In genomic region chr2:64988420-64989125, GRCh38 we compare ENCODE assay signal across 8 cellular contexts. TPM values are rescaled to one million over a fixed set of nuclear protein-coding genes. Genes with fewer than 3 reads are reported as not detected.
DNase-seq lines count a peak whose midpoint lies in the region; ATAC-seq and TF ChIP-seq lines count a peak whose summit lies in the region.

No MANE protein-coding gene starts in this region.

- peak overlapping the region; percentile 28 for H3K27ac Mint-ChIP-seq in Caco-2 (ENCODE audit: unreplicated experiment)
- H3K27ac Mint-ChIP-seq in activated T-helper 1 cell treated with anti-CD3 and anti-CD28 coated beads, Interleukin-12 subunit alpha, Interleukin-12 subunit beta, Interleukin-2, Interleukin-4 antibody, amounts not matched to agents 30 ng/mL and 10 ng/mL and 1 ng/mL, durations not matched to agents 14 hours and 24 hours and 36 hours: peak overlapping the region; percentile 92

- no peaks in the 10 kb centered on the region for H3K9me2 ChIP-seq in PC-9 (ENCODE audit: insufficient read depth)
- H3K9me2 ChIP-seq in neural cell (ENCODE audit: insufficient read depth, low read length): no peaks in the 10 kb centered on the region

- H3K27me3 ChIP-seq in Caco-2 (replicated peaks; ENCODE audit: control insufficient read depth, insufficient read depth, low read length) (no peaks in the 10 kb centered on the region), PC-9 (ENCODE audit: insufficient read depth, low read depth) (no peaks in the 10 kb centered on the region), neural cell (ENCODE audit: insufficient read depth, low read depth, low read length) (no peaks in the 10 kb centered on the region)

- H3F3A ChIP-seq in PC-9 (ENCODE audit: insufficient read depth, low read depth) (peaks cover 22% of the 10 kb centered on the region; the same call in 1 of the 2 replicates), neural cell (ENCODE audit: insufficient read depth, low read length, poor library complexity, severe bottlenecking) (no peaks in the 10 kb centered on the region)

- H3K27me3 Mint-ChIP-seq in Caco-2 (ENCODE audit: insufficient read depth, unreplicated experiment): peaks cover 2% of the 10 kb centered on the region
- H3K27me3 Mint-ChIP-seq in activated T-helper 1 cell treated with anti-CD3 and anti-CD28 coated beads, Interleukin-12 subunit alpha, Interleukin-12 subunit beta, Interleukin-2, Interleukin-4 antibody, amounts not matched to agents 30 ng/mL and 10 ng/mL and 1 ng/mL, durations not matched to agents 14 hours and 24 hours and 36 hours (ENCODE audit: insufficient read depth): peaks cover 11% of the 10 kb centered on the region

- H4K20me1 ChIP-seq in PC-9 (ENCODE audit: insufficient read depth): peaks cover 10% of the 10 kb centered on the region; the same call in 1 of the 2 replicates
- no peaks in the 10 kb centered on the region for H4K20me1 ChIP-seq in neural cell (ENCODE audit: insufficient read depth)

- BruUV-seq in Caco-2 (replicated peaks; lab: Mats Ljungman, UMichigan): TSS peak; percentile 47
- TSS peak; percentile 39 for BruUV-seq in PC-9 (replicated peaks; lab: Mats Ljungman, UMichigan)

- peak; percentile 41 for ATAC-seq in GM19452 (IDR thresholded peaks at IDR 0.05; ENCODE audit: unreplicated experiment)

- peak overlapping the region; percentile 99 for H2AFZ ChIP-seq in PC-9
- H2AFZ ChIP-seq in neural cell (ENCODE audit: low read depth, low read length): peak overlapping the region; percentile 93

- peak overlapping the region; percentile 92 for H3K4me3 Mint-ChIP-seq in Caco-2 (ENCODE audit: unreplicated experiment)
- peak overlapping the region; percentile 88 for H3K4me3 Mint-ChIP-seq in activated T-helper 1 cell treated with anti-CD3 and anti-CD28 coated beads, Interleukin-12 subunit alpha, Interleukin-12 subunit beta, Interleukin-2, Interleukin-4 antibody, amounts not matched to agents 30 ng/mL and 10 ng/mL and 1 ng/mL, durations not matched to agents 14 hours and 24 hours and 36 hours

- no peaks in the 10 kb centered on the region for H3K79me2 ChIP-seq in PC-9 (ENCODE audit: low read depth)
- peaks cover 20% of the 10 kb centered on the region for H3K79me2 ChIP-seq in neural cell (replicated peaks; ENCODE audit: insufficient read depth, low read length)

- peaks cover 5% of the 10 kb centered on the region for H3K36me3 Mint-ChIP-seq in Caco-2 (ENCODE audit: insufficient read depth, unreplicated experiment)
- H3K36me3 Mint-ChIP-seq in activated T-helper 1 cell treated with anti-CD3 and anti-CD28 coated beads, Interleukin-12 subunit alpha, Interleukin-12 subunit beta, Interleukin-2, Interleukin-4 antibody, amounts not matched to agents 30 ng/mL and 10 ng/mL and 1 ng/mL, durations not matched to agents 14 hours and 24 hours and 36 hours (ENCODE audit: low read depth): peaks cover 17% of the 10 kb centered on the region

- H3K9me3 ChIP-seq in Caco-2 (no peaks in the 10 kb centered on the region), PC-9 (ENCODE audit: insufficient read depth, low read depth) (no peaks in the 10 kb centered on the region), neural cell (ENCODE audit: low read length) (no peaks in the 10 kb centered on the region)

- H3K36me3 ChIP-seq in Caco-2 (ENCODE audit: control insufficient read depth, insufficient read depth, low read length) (no peaks in the 10 kb centered on the region), PC-9 (ENCODE audit: low read depth) (no peaks in the 10 kb centered on the region), neural cell (ENCODE audit: insufficient read depth, low read length) (no peaks in the 10 kb centered on the region)

- peak overlapping the region; percentile 60 for H3K4me3 ChIP-seq in Caco-2 (ENCODE audit: low read depth, low read length)
- peak overlapping the region; percentile 93 for H3K4me3 ChIP-seq in PC-9
- H3K4me3 ChIP-seq in neural cell (ENCODE audit: low read length): peak overlapping the region; percentile 96

- H3K9ac ChIP-seq in neural cell (ENCODE audit: low read length): peak overlapping the region; percentile 97

- peak; percentile 60 to 69 for DNase-seq in Caco-2
- DNase-seq in HK-2 (ENCODE audit: unreplicated experiment): peak; percentile 73
- DNase-seq in PC-9: peak; percentile 47 to 76
- peak; percentile 75 for DNase-seq in activated T-helper 1 cell treated with anti-CD3 and anti-CD28 coated beads, Interleukin-12 subunit alpha, Interleukin-12 subunit beta, Interleukin-2, Interleukin-4 antibody, amounts not matched to agents 30 ng/mL and 10 ng/mL and 1 ng/mL, durations not matched to agents 14 hours and 24 hours and 36 hours (ENCODE audit: low spot score)
- peak; percentile 47 for DNase-seq in fibroblast of the conjunctiva (ENCODE audit: low read depth)

- POLR2A ChIA-PET in Caco-2 (lab: Charles Lee): interaction anchor here (0.5 to 1.0 kb wide), 7 partner anchors 8 to 501 kb away, joined by 3 to 5 read pairs (median 5); partner anchors contain the start of genes CEP68 and RAB1A
- POLR2A ChIA-PET in PC-9 (lab: Charles Lee; ENCODE audit: unreplicated experiment): no interaction called here

- H3K27ac ChIP-seq in PC-9: peak overlapping the region; percentile 83
- peak overlapping the region; percentile 95 for H3K27ac ChIP-seq in neural cell (ENCODE audit: low read length)
- peak overlapping the region; percentile 86 for H3K27ac ChIP-seq in temporal lobe (ENCODE audit: low read depth, low read length)

- H3K9me3 Mint-ChIP-seq in Caco-2 (ENCODE audit: unreplicated experiment): no peaks in the 10 kb centered on the region
- H3K9me3 Mint-ChIP-seq in activated T-helper 1 cell treated with anti-CD3 and anti-CD28 coated beads, Interleukin-12 subunit alpha, Interleukin-12 subunit beta, Interleukin-2, Interleukin-4 antibody, amounts not matched to agents 30 ng/mL and 10 ng/mL and 1 ng/mL, durations not matched to agents 14 hours and 24 hours and 36 hours: no peaks in the 10 kb centered on the region

- peaks cover 26% of the 10 kb centered on the region for H3K4me1 Mint-ChIP-seq in Caco-2 (ENCODE audit: low read depth, unreplicated experiment)
- H3K4me1 Mint-ChIP-seq in activated T-helper 1 cell treated with anti-CD3 and anti-CD28 coated beads, Interleukin-12 subunit alpha, Interleukin-12 subunit beta, Interleukin-2, Interleukin-4 antibody, amounts not matched to agents 30 ng/mL and 10 ng/mL and 1 ng/mL, durations not matched to agents 14 hours and 24 hours and 36 hours (ENCODE audit: low read depth): peaks cover 79% of the 10 kb centered on the region

- no peak for TF ChIP-seq RAD21 in neural cell (conservative IDR thresholded peaks at IDR 0.05)

- H3K4me1 ChIP-seq in Caco-2 (peaks cover 9% of the 10 kb centered on the region; the same call in 1 of the 2 replicates), PC-9 (replicated peaks; ENCODE audit: insufficient read depth) (peaks cover 29% of the 10 kb centered on the region)

- H3K4me2 ChIP-seq in PC-9 (peak overlapping the region; percentile 86), neural cell (ENCODE audit: low read length) (peak overlapping the region; percentile 99)

- TF ChIP-seq EP300 in neural cell (conservative IDR thresholded peaks at IDR 0.05; ENCODE audit: poor library complexity, severe bottlenecking): no peak

- TF ChIP-seq CTCF in Caco-2 (IDR thresholded peaks at IDR 0.05; ENCODE audit: insufficient read depth in 1 of 2, low read depth in 1 of 2, low read length in 1 of 2, severe bottlenecking in 1 of 2, unreplicated experiment in 1 of 2) (peak; percentile 28 to 78), PC-9 (conservative IDR thresholded peaks at IDR 0.05) (peak; percentile 55; the same call in 1 of the 2 replicates), neural cell (IDR thresholded peaks at IDR 0.05; ENCODE audit: poor library complexity, severe bottlenecking) (peak; percentile 41)

- CTCF ChIA-PET in Caco-2 (lab: Charles Lee) (interaction anchor here (0.6 to 1.9 kb wide), 6 partner anchors 10 to 71 kb away, joined by 3 to 12 read pairs (median 4); no protein-coding TSS in a partner anchor), PC-9 (lab: Charles Lee) (interaction anchor here (0.6 to 1.0 kb wide), 2 partner anchors 9 to 71 kb away, joined by 3 to 5 read pairs; no protein-coding TSS in a partner anchor)

- intact Hi-C loops in Caco-2 (cut with micrococcal nuclease; ENCODE audit: unreplicated experiment) (loop anchor here (2.0 to 5.0 kb wide), 3 partner anchors 44 to 72 kb away; no protein-coding TSS in a partner anchor), PC-9 (cut with micrococcal nuclease; ENCODE audit: unreplicated experiment) (loop anchor here (1.0 kb wide), 2 partner anchors 13 to 52 kb away; no protein-coding TSS in a partner anchor)
- intact Hi-C loops in activated T-helper 1 cell treated with anti-CD3 and anti-CD28 coated beads, Interleukin-12 subunit alpha, Interleukin-12 subunit beta, Interleukin-2, Interleukin-4 antibody, amounts not matched to agents 30 ng/mL and 10 ng/mL and 1 ng/mL, durations not matched to agents 14 hours and 24 hours and 36 hours (cut with micrococcal nuclease): loop anchor here (1.0 to 10.0 kb wide), 17 partner anchors 9 to 1400 kb away; partner anchors contain the start of genes ACTR2, CEP68, MDH1 and PELI1

TF ChIP-seq in neural cell, 6 proteins besides CTCF, POLR2A, EP300 and RAD21 (continues in another document):
- no peak for TF ChIP-seq EZH2 (IDR thresholded peaks at IDR 0.05; ENCODE audit: borderline replicate concordance, insufficient read depth, low read length, poor library complexity, severe bottlenecking)
- TF ChIP-seq MXI1 (conservative IDR thresholded peaks at IDR 0.05; ENCODE audit: poor library complexity, severe bottlenecking): peak; percentile 29
- TF ChIP-seq SMC3 (conservative IDR thresholded peaks at IDR 0.05; ENCODE audit: poor library complexity): peak; percentile 28
- TF ChIP-seq TAF1 (IDR thresholded peaks at IDR 0.05; ENCODE audit: low read depth): peak; percentile 55
- TF ChIP-seq POLR2AphosphoS5 (IDR thresholded peaks at IDR 0.05): peak; percentile 60

RNA-seq across cellular contexts. Expression of gene SLC1A4, which starts 0.6 kb away (rescaled TPM):
- total RNA-seq in Caco-2 (2022): 28.6 and 35.0 TPM in 2 replicates
- 8.4 and 8.7 TPM in 2 replicates for total RNA-seq in PC-9 (2021)
- total RNA-seq in activated T-helper 1 cell treated with anti-CD3 and anti-CD28 coated beads, Interleukin-12 subunit alpha, Interleukin-12 subunit beta, Interleukin-2, Interleukin-4 antibody, amounts not matched to agents 30 ng/mL and 10 ng/mL and 1 ng/mL, durations not matched to agents 14 hours and 24 hours and 36 hours: 14.4 and 15.1 TPM in 2 replicates
- polyA plus RNA-seq in neural cell: 33.8 and 38.0 TPM in 2 replicates
- 65.0 and 65.2 TPM in 2 replicates for polyA minus RNA-seq in neural cell
- total RNA-seq in temporal lobe: 41.1 TPM

Comparison
In these comparisons a context has a peak if more than half of its experiments do, and no peak if none do; other contexts are left out.
1. Peak in every context shown above with its lines: DNase-seq, ATAC-seq, H3K4me3 ChIP-seq and H3K27ac ChIP-seq.